1 cellular context compared by ENCODE assay signal in genomic region chr11:121842186-121842585, GRCh38.
TF ChIP-seq lines count a peak whose summit lies in the region.

No MANE protein-coding gene starts in this region.

TF ChIP-seq in GM23338, 12 proteins besides CTCF, POLR2A, EP300 and RAD21 (continued from another document):
- no peak for TF ChIP-seq ZNF462 (CRISPR knock-in tag; IDR thresholded peaks at IDR 0.05)
TF ChIP-seq in GM23338: peak in this region for 0.
